In genomic region chr19:33293255-33294057, GRCh38 we compare ENCODE assay signal across 9 cellular contexts. TPM values are rescaled to one million over a fixed set of nuclear protein-coding genes. Genes with fewer than 3 reads are reported as not detected.
DNase-seq lines count a peak whose midpoint lies in the region; ATAC-seq and TF ChIP-seq lines count a peak whose summit lies in the region.
"Had no signal": no experiment of that assay in that cellular context is flagged by ENCODE, and none has a peak within 500 bp of the region (broad histone marks: within the 10 kb centered on the region; RNA-seq: fewer than 3 reads in every experiment).

No MANE protein-coding gene starts in this region.

- no peak overlapping the region for H3K4me3 Mint-ChIP-seq in CD8-positive, alpha-beta T cell

- POLR2A ChIA-PET in CD8-positive, alpha-beta T cell (lab: Charles Lee) = no interaction called here

- no peaks in the 10 kb centered on the region for H3K79me2 ChIP-seq in GM23248 (ENCODE audit: insufficient read depth)

- H3K9ac ChIP-seq in GM23248 (peak overlapping the region; percentile 71), skeletal muscle satellite cell (ENCODE audit: low read depth, low read length) (peak overlapping the region; percentile 61)

- no peaks in the 10 kb centered on the region for H3K9me2 ChIP-seq in GM23248 (ENCODE audit: insufficient read depth)

- no peak for ATAC-seq in CD8-positive, alpha-beta T cell

- DNase-seq in GM23248 = peak; percentile 94
- DNase-seq in NOMO-1 (lab: John Stamatoyannopoulos, UW; ENCODE audit: unreplicated experiment in 2 of 2) = peak; percentile 90 to 96
- peak; percentile 64 for DNase-seq in fibroblast of pulmonary artery (ENCODE audit: low read depth)
- DNase-seq in occipital lobe (lab: John Stamatoyannopoulos, UW) = no peak
- DNase-seq in GM13977 (ENCODE audit: low spot score) = no peak
- DNase-seq in CD8-positive, alpha-beta T cell = no peak
- DNase-seq in stimulated activated CD4-positive, alpha-beta T cell treated with anti-CD3 and anti-CD28 coated beads, Interleukin-15, amount 100 ng/mL, for 24 hours = no peak

- H3K27ac ChIP-seq in GM23248 = peak overlapping the region; percentile 74
- no peak overlapping the region for H3K27ac ChIP-seq in CD8-positive, alpha-beta T cell (ENCODE audit: low read depth, low read length)

- H3K36me3 ChIP-seq in GM23248 (ENCODE audit: low read depth) (no peaks in the 10 kb centered on the region), skeletal muscle satellite cell (ENCODE audit: insufficient read depth, low read length) (no peaks in the 10 kb centered on the region)
- H3K36me3 ChIP-seq in CD8-positive, alpha-beta T cell (ENCODE audit: insufficient read depth, low read length) = no peaks in the 10 kb centered on the region

- TF ChIP-seq CTCF in fibroblast of pulmonary artery (IDR thresholded peaks at IDR 0.05; ENCODE audit: low read length, missing control alignments) = no peak
- TF ChIP-seq CTCF in GM13977 (IDR thresholded peaks at IDR 0.05; ENCODE audit: extremely low read depth, insufficient read depth, missing control alignments) = no peak
- TF ChIP-seq CTCF in CD8-positive, alpha-beta T cell (IDR thresholded peaks at IDR 0.05) = no peak

- H3K4me2 ChIP-seq in GM23248 (ENCODE audit: unreplicated experiment) = peak overlapping the region; percentile 61
- peak overlapping the region; percentile 72 for H3K4me2 ChIP-seq in skeletal muscle satellite cell (ENCODE audit: low read length)

- H4K20me1 ChIP-seq in GM23248 (ENCODE audit: insufficient read depth) = no peaks in the 10 kb centered on the region

- no peaks in the 10 kb centered on the region for H3K9me3 ChIP-seq in GM23248 (ENCODE audit: low read depth)
- no peaks in the 10 kb centered on the region for H3K9me3 ChIP-seq in skeletal muscle satellite cell (replicated peaks; ENCODE audit: low read length)
- no peaks in the 10 kb centered on the region for H3K9me3 ChIP-seq in CD8-positive, alpha-beta T cell (ENCODE audit: low read length)

- H3K4me3 ChIP-seq in GM23248 (peak overlapping the region; percentile 44), fibroblast of pulmonary artery (replicated peaks; ENCODE audit: low read depth, low read length) (no peak overlapping the region), skeletal muscle satellite cell (ENCODE audit: low read length) (peak overlapping the region; percentile 42)
- no peak overlapping the region for H3K4me3 ChIP-seq in CD8-positive, alpha-beta T cell (ENCODE audit: low read depth, low read length)

- in situ Hi-C loops in GM23248 (cut with MboI) (no loop called here), GM13977 (cut with MboI; ENCODE audit: low pct_unique_long_range_greater_than_20kb, low sequenced_read_pairs, unreplicated experiment) (no loop called here)

- 11 to 13% methylated on average over 22 of the region's 22 CpGs for WGBS in GM23248 (ENCODE audit: low coverage in 1 of 2, low lambda C conversion rate in 2 of 2, missing lambda C conversion rate in 2 of 2), 2 experiments

- no peak overlapping the region for H3K27ac Mint-ChIP-seq in CD8-positive, alpha-beta T cell
- H3K27ac Mint-ChIP-seq: IgD-negative memory B cell had no signal

- H3F3A ChIP-seq in GM23248 (ENCODE audit: insufficient read depth) = peaks cover 12% of the 10 kb centered on the region

- H3K36me3 Mint-ChIP-seq in CD8-positive, alpha-beta T cell = no peaks in the 10 kb centered on the region
- H3K36me3 Mint-ChIP-seq: IgD-negative memory B cell had no signal

- no peaks in the 10 kb centered on the region for H3K4me1 Mint-ChIP-seq in CD8-positive, alpha-beta T cell (ENCODE audit: low read depth)

- peaks cover 21% of the 10 kb centered on the region for H3K27me3 Mint-ChIP-seq in CD8-positive, alpha-beta T cell (ENCODE audit: low read depth)

- peaks cover 10% of the 10 kb centered on the region for H3K9me3 Mint-ChIP-seq in CD8-positive, alpha-beta T cell

- H3K27me3 ChIP-seq in GM23248 (replicated peaks; ENCODE audit: insufficient read depth) (peaks cover 11% of the 10 kb centered on the region), skeletal muscle satellite cell (ENCODE audit: control insufficient read depth, insufficient read depth, low read length) (peaks cover 28% of the 10 kb centered on the region)
- H3K27me3 ChIP-seq in CD8-positive, alpha-beta T cell (ENCODE audit: insufficient read depth, low read length) = no peaks in the 10 kb centered on the region

- CTCF ChIA-PET in CD8-positive, alpha-beta T cell (lab: Charles Lee) = no interaction called here

- intact Hi-C loops in CD8-positive, alpha-beta T cell (cut with DNase I, micrococcal nuclease) = no loop called here

- H3K4me1 ChIP-seq in GM23248 (ENCODE audit: insufficient read depth) = peaks cover 11% of the 10 kb centered on the region
- H3K4me1 ChIP-seq in skeletal muscle satellite cell (ENCODE audit: control insufficient read depth, insufficient read depth, low read length) = peaks cover 22% of the 10 kb centered on the region
- no peaks in the 10 kb centered on the region for H3K4me1 ChIP-seq in CD8-positive, alpha-beta T cell (ENCODE audit: insufficient read depth, low read length)

- H2AFZ ChIP-seq in GM23248 = peak overlapping the region; percentile 28

RNA-seq across cellular contexts. Expression of gene CEBPA, which starts 8.9 kb away (rescaled TPM):
- total RNA-seq in GM23248 (2014; rRNA removed; shearing (Covaris generic)) = 0.22 and 0.63 TPM in 2 replicates
- polyA plus RNA-seq in GM23248 (2016; fragmentation: Nextera tagmentation; extraction: Ambion mirVana) = not detected in 2 replicates
- total RNA-seq in skeletal muscle satellite cell (2012; rRNA removed) = 0.44 and 0.51 TPM in 2 replicates
- total RNA-seq in occipital lobe = 2.8 TPM
- total RNA-seq in CD8-positive, alpha-beta T cell = 1 to 10 TPM; 1.7 to 1.9 TPM

Comparison
In these comparisons a context has a peak if more than half of its experiments do, and no peak if none do; other contexts are left out.
1. DNase-seq: peak in GM23248 (single experiment), NOMO-1 (2 of 2) and fibroblast of pulmonary artery (single experiment); none in occipital lobe (single experiment), GM13977 (single experiment), CD8-positive, alpha-beta T cell (0 of 7) and stimulated activated CD4-positive, alpha-beta T cell treated with anti-CD3 and anti-CD28 coated beads, Interleukin-15, amount 100 ng/mL, for 24 hours (single experiment).
2. H3K4me3 ChIP-seq: peak in GM23248 (single experiment) and skeletal muscle satellite cell (single experiment); none in fibroblast of pulmonary artery (single experiment) and CD8-positive, alpha-beta T cell (single experiment).